Comparison of ENCODE assay signal across 1 cellular context in the genomic region with DNA sequence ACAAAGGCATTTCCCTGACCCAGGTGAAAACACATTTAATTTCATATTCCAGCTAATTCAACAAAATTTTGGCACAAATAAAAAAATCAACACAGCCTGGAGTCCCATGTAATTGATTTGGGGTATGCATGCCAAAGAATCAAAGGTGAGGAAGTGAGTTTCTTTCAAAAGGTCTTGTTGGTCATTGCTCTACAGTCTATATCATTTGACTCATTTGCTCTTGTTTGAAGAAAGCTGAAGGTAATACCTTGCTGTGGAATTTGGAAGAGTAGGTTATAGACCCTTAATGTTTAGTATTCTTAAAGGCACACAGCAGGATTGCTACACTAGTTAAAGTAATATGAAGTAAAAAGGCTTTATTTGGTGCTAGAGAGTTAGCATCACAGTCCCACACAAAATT.
TF ChIP-seq lines count a peak whose summit lies in the region.

No MANE protein-coding gene starts in this region.

TF ChIP-seq in A549, 52 proteins besides CTCF, POLR2A, EP300 and RAD21 (continued from another document):
- TF ChIP-seq USF2 (IDR thresholded peaks at IDR 0.05) = no peak
- no peak for TF ChIP-seq POLR2AphosphoS2 (conservative IDR thresholded peaks at IDR 0.05; ENCODE audit: low read length)
- TF ChIP-seq CHD4 (IDR thresholded peaks at IDR 0.05; ENCODE audit: borderline replicate concordance) = no peak
- no peak for TF ChIP-seq JUNB (IDR thresholded peaks at IDR 0.05)
- TF ChIP-seq RARB (CRISPR knock-in tag; IDR thresholded peaks at IDR 0.05) = no peak
TF ChIP-seq in A549: peak in this region for 0.
